ENCODE assay signal across 9 cellular contexts in genomic region chr6:14118091-14118439, GRCh38. TPM values are rescaled to one million over a fixed set of nuclear protein-coding genes. Genes with fewer than 3 reads are reported as not detected.
DNase-seq lines count a peak whose midpoint lies in the region; ATAC-seq and TF ChIP-seq lines count a peak whose summit lies in the region.
"Had no signal": no experiment of that assay in that cellular context is flagged by ENCODE, and none has a peak within 500 bp of the region (broad histone marks: within the 10 kb centered on the region; RNA-seq: fewer than 3 reads in every experiment).

No MANE protein-coding gene starts in this region.

- no TSS peak for BruUV-seq in PC-9 (replicated peaks; lab: Mats Ljungman, UMichigan)

- no peaks in the 10 kb centered on the region; the same call in 1 of the 2 replicates for H3F3A ChIP-seq in PC-9 (ENCODE audit: insufficient read depth, low read depth)

- CTCF ChIA-PET in PC-9 (lab: Charles Lee) = interaction anchor here (0.6 kb wide), 1 partner anchor 117 kb away, joined by 11 read pairs; no protein-coding TSS in a partner anchor

- peak overlapping the region; percentile 87 for H3K4me2 ChIP-seq in PC-9

- H3K9me2 ChIP-seq in PC-9 (ENCODE audit: insufficient read depth) = no peaks in the 10 kb centered on the region

- intact Hi-C loops in PC-9 (cut with micrococcal nuclease; ENCODE audit: unreplicated experiment) = no loop called here

- peak overlapping the region; percentile 70 for H3K4me3 ChIP-seq in PC-9
- peak overlapping the region; percentile 66 for H3K4me3 ChIP-seq in fibroblast of the aortic adventitia (ENCODE audit: low read depth, low read length)
- peak overlapping the region; percentile 67 for H3K4me3 ChIP-seq in skeletal muscle cell (ENCODE audit: low read depth, low read length)

- POLR2A ChIA-PET in PC-9 (lab: Charles Lee; ENCODE audit: unreplicated experiment) = interaction anchor here (0.6 kb wide), 1 partner anchor 304 kb away, joined by 3 read pairs; the partner anchor contains the start of gene MCUR1

- no peaks in the 10 kb centered on the region for H4K20me1 ChIP-seq in PC-9 (ENCODE audit: insufficient read depth)

- H3K9me3 ChIP-seq in PC-9 (ENCODE audit: insufficient read depth, low read depth) = no peaks in the 10 kb centered on the region

- peaks cover 3% of the 10 kb centered on the region for H3K4me1 ChIP-seq in PC-9 (replicated peaks; ENCODE audit: insufficient read depth)

- H3K79me2 ChIP-seq in PC-9 (ENCODE audit: low read depth) = no peaks in the 10 kb centered on the region

- H2AFZ ChIP-seq in PC-9 = peak overlapping the region; percentile 87

- TF ChIP-seq CTCF in PC-9 (conservative IDR thresholded peaks at IDR 0.05) = no peak
- no peak for TF ChIP-seq CTCF in fibroblast of the aortic adventitia (IDR thresholded peaks at IDR 0.05; ENCODE audit: insufficient read depth, low read length)

- ATAC-seq in GM21526 (IDR thresholded peaks at IDR 0.05; ENCODE audit: low FRiP score, unreplicated experiment) = peak; percentile 3

- H3K36me3 ChIP-seq in PC-9 (ENCODE audit: low read depth) = no peaks in the 10 kb centered on the region

- H3K27me3 ChIP-seq in PC-9 (ENCODE audit: insufficient read depth, low read depth) = no peaks in the 10 kb centered on the region

- H3K27ac ChIP-seq in PC-9 = no peak overlapping the region
- H3K27ac ChIP-seq: VCaP had no signal

- DNase-seq in PC-9 = no peak
- no peak for DNase-seq in fibroblast of the aortic adventitia (ENCODE audit: low read depth)
- no peak for DNase-seq in skeletal muscle cell (ENCODE audit: low read depth)
- DNase-seq in NCI-H2081 treated with DMSO at 0.1 percent for 48 hours (lab: John Stamatoyannopoulos, UW) = no peak
- DNase-seq in NK-92 (lab: John Stamatoyannopoulos, UW; ENCODE audit: unreplicated experiment) = no peak
- no peak for DNase-seq in dedifferentiated amniotic fluid mesenchymal stem cell (ENCODE audit: extremely low spot score)
- DNase-seq in NCI-H146 treated with DMSO at 0.1 percent for 48 hours (lab: John Stamatoyannopoulos, UW; ENCODE audit: unreplicated experiment) = no peak

RNA-seq across cellular contexts. Expression of gene CD83, which starts 0.5 kb away (rescaled TPM):
- total RNA-seq in PC-9 (2021) (3.2 and 3.6 TPM in 2 replicates), fibroblast of the aortic adventitia (ENCODE audit: low replicate concordance) (1.4 and 2.9 TPM in 2 replicates)
